In the genomic region with DNA sequence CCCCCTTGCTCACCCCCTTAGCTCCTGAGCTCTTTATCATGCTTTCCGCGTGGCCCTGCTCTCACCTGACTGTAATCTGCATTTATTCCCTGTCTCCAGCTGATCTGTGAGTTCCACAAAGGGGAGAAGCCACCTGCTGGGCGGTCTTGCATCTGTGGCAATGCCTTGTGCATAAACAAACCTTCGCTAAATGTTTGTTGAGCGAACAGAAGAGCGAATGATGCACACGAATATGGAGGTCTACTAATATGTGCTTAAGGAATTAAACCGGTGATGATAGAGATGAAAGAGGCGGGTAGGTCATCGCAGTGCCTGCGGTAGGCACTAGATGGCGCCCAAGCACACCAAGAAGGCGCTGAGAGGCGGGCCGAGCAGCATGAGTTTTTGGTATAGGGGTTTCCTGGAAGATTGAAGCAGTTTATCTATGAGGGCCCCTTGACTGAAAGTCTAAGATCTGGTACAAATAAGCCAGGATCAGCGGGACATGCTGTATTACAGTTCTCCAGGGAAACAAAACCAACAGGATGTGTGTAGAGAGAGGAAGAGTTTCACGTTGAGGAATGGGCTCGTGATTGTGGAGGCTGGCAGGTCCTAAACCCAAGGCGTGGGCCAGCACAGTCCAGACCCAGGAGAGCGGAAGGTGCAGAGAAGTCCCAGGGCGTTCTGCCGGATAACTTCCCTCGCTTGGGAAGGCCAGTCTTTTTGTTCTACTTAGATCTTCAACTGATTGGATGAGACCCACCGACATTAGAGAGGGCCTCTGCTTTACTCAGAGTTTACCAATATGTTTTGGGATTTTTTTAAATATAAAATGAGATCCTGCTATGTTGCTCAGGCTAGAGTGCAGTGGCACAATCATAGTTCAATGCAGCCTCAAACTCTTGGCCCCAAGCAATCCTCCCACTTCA, we compare ENCODE assay signal across 8 cellular contexts. TPM values are rescaled to one million over a fixed set of nuclear protein-coding genes. Genes with fewer than 3 reads are reported as not detected.
A peak's percentile ranks its signal among the peaks of the same experiment; 100 is the strongest.
DNase-seq lines count a peak whose midpoint lies in the region; ATAC-seq and TF ChIP-seq lines count a peak whose summit lies in the region.

No MANE protein-coding gene starts in this region.

- H2AFZ ChIP-seq in KMS-11 (ENCODE audit: low read depth), result peak overlapping the region; percentile 21; the same call in 1 of the 2 replicates

- H3K27me3 ChIP-seq in AG04450 (ENCODE audit: control insufficient read depth, insufficient read depth, low read length) (no peaks in the 10 kb centered on the region), KMS-11 (ENCODE audit: insufficient read depth, low read depth) (no peaks in the 10 kb centered on the region), SJSA1 (replicated peaks) (no peaks in the 10 kb centered on the region), testis (no peaks in the 10 kb centered on the region)

- TF ChIP-seq CTCF in AG04450 (IDR thresholded peaks at IDR 0.05; ENCODE audit: low read depth, low read length) (peak; percentile 94), KMS-11 (conservative IDR thresholded peaks at IDR 0.05; ENCODE audit: low read depth, low read length) (peak; percentile 98), glutamatergic neuron (IDR thresholded peaks at IDR 0.05; ENCODE audit: partially characterized antibody, unreplicated experiment) (peak; percentile 83), testis (IDR thresholded peaks at IDR 0.05) (peak; percentile 59 to 84 (median 72))

- WGBS in testis, 2 donors, result 19 to 23% methylated on average over 24 of the region's 24 CpGs

- peak; percentile 68 for ATAC-seq in GM19043 (IDR thresholded peaks at IDR 0.05; ENCODE audit: low read depth, unreplicated experiment)

- peak overlapping the region; percentile 41; the same call in 1 of the 2 replicates for H3K4me2 ChIP-seq in KMS-11

- POLR2A ChIA-PET in AG04450 (lab: Yijun Ruan, JAX), result interaction anchor here (0.7 kb wide), 1 partner anchor 595 kb away, joined by 3 read pairs; no protein-coding TSS in a partner anchor

- intact Hi-C loops in testis (cut with DNase I; ENCODE audit: low total_unique reads), result no loop called here

- peak overlapping the region; percentile 60 for H3K27ac Mint-ChIP-seq in glutamatergic neuron (ENCODE audit: unreplicated experiment)

- no peak overlapping the region for H3K9ac ChIP-seq in KMS-11

- peaks cover 2% of the 10 kb centered on the region for H3K9me3 Mint-ChIP-seq in glutamatergic neuron (ENCODE audit: unreplicated experiment)

- peak overlapping the region; percentile 80 for H3K4me3 Mint-ChIP-seq in glutamatergic neuron (ENCODE audit: unreplicated experiment)

- H3K36me3 Mint-ChIP-seq in glutamatergic neuron (ENCODE audit: unreplicated experiment), result no peaks in the 10 kb centered on the region

- DNase-seq in AG04450 (ENCODE audit: low read depth, low spot score), result no peak
- DNase-seq in SJSA1 (ENCODE audit: low read depth in 1 of 2, low spot score in 2 of 2), result peak; percentile 67 to 75
- peak; percentile 81 for DNase-seq in activated gamma-delta T cell treated with Interleukin-2 at 50 U/mL for 16 hours
- peak; percentile 88 for DNase-seq in glutamatergic neuron
- DNase-seq in occipital lobe (lab: John Stamatoyannopoulos, UW), result peak; percentile 39
- DNase-seq in testis, result peak; percentile 90

- H3K4me1 ChIP-seq in KMS-11 (ENCODE audit: low read depth, poor library complexity, severe bottlenecking), result peaks cover 14% of the 10 kb centered on the region
- peaks cover 40% of the 10 kb centered on the region for H3K4me1 ChIP-seq in SJSA1 (replicated peaks)
- peaks cover 14% of the 10 kb centered on the region for H3K4me1 ChIP-seq in testis

- H3K79me2 ChIP-seq in KMS-11 (ENCODE audit: insufficient read depth, low read depth), result no peaks in the 10 kb centered on the region

- CTCF ChIA-PET in AG04450 (lab: Charles Lee), result interaction anchor here (0.6 to 3.0 kb wide), 30 partner anchors 9 to 616 kb away, joined by 3 to 19 read pairs (median 4); no protein-coding TSS in a partner anchor

- TF ChIP-seq POLR2A in testis (IDR thresholded peaks at IDR 0.05), result no peak

- H3K4me3 ChIP-seq in AG04450 (ENCODE audit: low read depth, low read length) (no peak overlapping the region), KMS-11 (IDR thresholded peaks at IDR 0.05; ENCODE audit: insufficient read depth, low read depth, low read length) (no peak overlapping the region), SJSA1 (no peak overlapping the region), testis (peak overlapping the region in 1 of 2 donors; percentile 18)

- H3K4me1 Mint-ChIP-seq in glutamatergic neuron (ENCODE audit: low read depth, unreplicated experiment), result peaks cover 8% of the 10 kb centered on the region

- H3K27ac ChIP-seq in AG04450 (ENCODE audit: low read depth, low read length) (no peak overlapping the region), KMS-11 (no peak overlapping the region), SJSA1 (no peak overlapping the region), testis (no peak overlapping the region)

- H4K20me1 ChIP-seq in KMS-11 (ENCODE audit: insufficient read depth), result no peaks in the 10 kb centered on the region

- peaks cover 9% of the 10 kb centered on the region for H3K27me3 Mint-ChIP-seq in glutamatergic neuron (ENCODE audit: unreplicated experiment)

- H3K36me3 ChIP-seq in KMS-11 (ENCODE audit: insufficient read depth), result no peaks in the 10 kb centered on the region
- no peaks in the 10 kb centered on the region for H3K36me3 ChIP-seq in SJSA1
- H3K36me3 ChIP-seq in testis (ENCODE audit: low read depth, missing control alignments), result no peaks in the 10 kb centered on the region

- H3K9me3 ChIP-seq in AG04450 (ENCODE audit: control insufficient read depth, insufficient read depth, low read length) (no peaks in the 10 kb centered on the region), SJSA1 (replicated peaks) (no peaks in the 10 kb centered on the region), testis (no peaks in the 10 kb centered on the region)

RNA-seq across cellular contexts. Expression of a gene that starts 34.7 kb away (rescaled TPM):
- polyA plus RNA-seq in AG04450 (2011; rRNA removed), result 82.2 and 94.0 TPM in 2 replicates
- polyA minus RNA-seq in AG04450 (2011; rRNA and poly(A)+ RNA removed), result 30.5 and 49.9 TPM in 2 replicates
- total RNA-seq in SJSA1 (2014; rRNA removed; shearing (Covaris generic)), result 65.5 and 78.0 TPM in 2 replicates
- 166 TPM for total RNA-seq in glutamatergic neuron (ENCODE audit: unreplicated experiment)
- total RNA-seq in occipital lobe, result 181 TPM
- 10 to 100 TPM; 74.7 to 80.6 TPM for total RNA-seq in testis
- 113 TPM for polyA plus RNA-seq in testis (ENCODE audit: insufficient read depth, low read depth, low replicate concordance)
